In genomic region chr6:27138398-27138797, GRCh38 we compare ENCODE assay signal across 10 cellular contexts.
DNase-seq lines count a peak whose midpoint lies in the region; ATAC-seq and TF ChIP-seq lines count a peak whose summit lies in the region.
"Had no signal": no experiment of that assay in that cellular context is flagged by ENCODE, and none has a peak within 500 bp of the region (broad histone marks: within the 10 kb centered on the region; RNA-seq: fewer than 3 reads in every experiment).

No MANE protein-coding gene starts in this region.

- peak overlapping the region; percentile 99 to 100 (median 99) for H3K27ac Mint-ChIP-seq in H9
- H3K27ac Mint-ChIP-seq in activated CD8-positive, alpha-beta T cell treated with anti-CD3 and anti-CD28 coated beads, Interleukin-2, amount 10 ng/mL, durations not matched to agents 7 days and 5 days = peak overlapping the region; percentile 98

- H3K79me2 ChIP-seq in H9 (ENCODE audit: insufficient read depth, low read length) = no peaks in the 10 kb centered on the region; the same call in 1 of the 2 replicates

- no peak overlapping the region for H4K8ac ChIP-seq in H9 (replicated peaks; ENCODE audit: insufficient read length, low read depth, low read length)

- H3K9ac ChIP-seq in H9 (ENCODE audit: extremely low read depth, insufficient read length, low read length) = peak overlapping the region; percentile 40

- H3K27me3 ChIP-seq in A673 (replicated peaks; ENCODE audit: insufficient read depth, low read depth, low read length, poor library complexity) = no peaks in the 10 kb centered on the region
- no peaks in the 10 kb centered on the region for H3K27me3 ChIP-seq in H9 (ENCODE audit: insufficient read depth, low read length)
- H3K27me3 ChIP-seq in psoas muscle (ENCODE audit: insufficient read depth in 3 of 3, low read length in 2 of 3) = peaks cover 0 to 6% (median 5%) of the 10 kb centered on the region in 3 donors

- H2AFZ ChIP-seq in H9 (ENCODE audit: low read length) = no peak overlapping the region

- H3K4me3 ChIP-seq in A673 (ENCODE audit: low read depth, low read length, poor library complexity, severe bottlenecking) (no peak overlapping the region), mesodermal cell (ENCODE audit: extremely low read depth, insufficient read depth, low read length, poor library complexity, severe bottlenecking) (no peak overlapping the region), psoas muscle (no peak overlapping the region)
- H3K4me3 ChIP-seq: SK-N-MC had no signal

- H3K4me1 Mint-ChIP-seq in H9 = peaks cover 43 to 50% of the 10 kb centered on the region in 2 experiments
- H3K4me1 Mint-ChIP-seq in activated CD8-positive, alpha-beta T cell treated with anti-CD3 and anti-CD28 coated beads, Interleukin-2, amount 10 ng/mL, durations not matched to agents 7 days and 5 days (ENCODE audit: low read depth) = peaks cover 71% of the 10 kb centered on the region

- peak overlapping the region; percentile 86 for H2BK5ac ChIP-seq in H9 (ENCODE audit: insufficient read length, low read length)

- no peak overlapping the region for H4K91ac ChIP-seq in H9 (ENCODE audit: insufficient read length, low read depth, low read length)

- H3K27ac ChIP-seq in A673 (ENCODE audit: low read depth, low read length, poor library complexity, severe bottlenecking) = peak overlapping the region; percentile 75
- peak overlapping the region; percentile 71 for H3K27ac ChIP-seq in H9 (ENCODE audit: insufficient read length, low read depth, low read length)
- H3K27ac ChIP-seq in mesodermal cell (ENCODE audit: low read depth, low read length, severe bottlenecking) = peak overlapping the region; percentile 82
- H3K27ac ChIP-seq in psoas muscle = no peak overlapping the region
- H3K27ac ChIP-seq: SK-N-MC had no signal

- H3K9me3 ChIP-seq in A673 (ENCODE audit: low read depth, low read length, poor library complexity, severe bottlenecking) (no peaks in the 10 kb centered on the region), H9 (ENCODE audit: control insufficient read depth, low read depth, low read length) (no peaks in the 10 kb centered on the region), mesodermal cell (ENCODE audit: control insufficient read depth, low read length) (no peaks in the 10 kb centered on the region), psoas muscle (no peaks in the 10 kb centered on the region)
- H3K9me3 ChIP-seq: prostate gland had no signal

- no peak overlapping the region for H3K4ac ChIP-seq in H9 (ENCODE audit: low read depth, low read length)

- H3T11ph ChIP-seq in H9 (ENCODE audit: low read length) = no peak overlapping the region

- no peak overlapping the region for H3K18ac ChIP-seq in H9 (ENCODE audit: insufficient read length, low read depth, low read length)

- no peaks in the 10 kb centered on the region for H4K20me1 ChIP-seq in H9 (ENCODE audit: control insufficient read depth, insufficient read depth, insufficient read length)

- H3K4me2 ChIP-seq in H9 (ENCODE audit: insufficient read depth, insufficient read length, low read length) = peak overlapping the region; percentile 51

- H3K4me1 ChIP-seq in A673 (ENCODE audit: insufficient read depth, low read length, poor library complexity, severe bottlenecking) = peaks cover 7% of the 10 kb centered on the region
- peaks cover 2% of the 10 kb centered on the region; the same call in 1 of the 2 replicates for H3K4me1 ChIP-seq in H9 (ENCODE audit: insufficient read depth, low read length)
- H3K4me1 ChIP-seq in mesodermal cell (ENCODE audit: control insufficient read depth, insufficient read depth, low read length, poor library complexity, severe bottlenecking) = no peaks in the 10 kb centered on the region
- no peaks in the 10 kb centered on the region for H3K4me1 ChIP-seq in psoas muscle
- H3K4me1 ChIP-seq: prostate gland had no signal

- peak overlapping the region; percentile 96 for H2BK120ac ChIP-seq in H9 (ENCODE audit: low read depth, low read length, poor library complexity, severe bottlenecking)

- H3K36me3 ChIP-seq in A673 (ENCODE audit: insufficient read depth, low read length, poor library complexity, severe bottlenecking) (no peaks in the 10 kb centered on the region), mesodermal cell (ENCODE audit: control insufficient read depth, insufficient read depth, low read length) (peaks cover under 1% of the 10 kb centered on the region), psoas muscle (ENCODE audit: insufficient read depth in 1 of 2, low read depth in 1 of 2) (no peaks in the 10 kb centered on the region)
- H3K36me3 ChIP-seq: prostate gland had no signal

- peaks cover 0 to 6% (median 5%) of the 10 kb centered on the region in 3 experiments; a peak in 5 of 7 replicates for H3K36me3 Mint-ChIP-seq in H9 (ENCODE audit: insufficient read depth in 1 of 3, low read depth in 3 of 3)
- H3K36me3 Mint-ChIP-seq in activated CD8-positive, alpha-beta T cell treated with anti-CD3 and anti-CD28 coated beads, Interleukin-2, amount 10 ng/mL, durations not matched to agents 7 days and 5 days (ENCODE audit: low read depth) = peaks cover 39% of the 10 kb centered on the region

- no peak overlapping the region for H3K23ac ChIP-seq in H9 (ENCODE audit: insufficient read length, low read depth, low read length)

- no peak overlapping the region for H3K56ac ChIP-seq in H9 (ENCODE audit: insufficient read length, low read depth, low read length)

- no peak overlapping the region for H4K5ac ChIP-seq in H9 (ENCODE audit: insufficient read length, low read depth, low read length)

- no peak overlapping the region for H3K14ac ChIP-seq in H9 (ENCODE audit: insufficient read depth, low read length)

- H3K9me3 Mint-ChIP-seq in H9 = no peaks in the 10 kb centered on the region; a peak in 1 of 5 replicates
- no peaks in the 10 kb centered on the region for H3K9me3 Mint-ChIP-seq in activated CD8-positive, alpha-beta T cell treated with anti-CD3 and anti-CD28 coated beads, Interleukin-2, amount 10 ng/mL, durations not matched to agents 7 days and 5 days (ENCODE audit: insufficient read depth)

- H2BK12ac ChIP-seq in H9 (ENCODE audit: insufficient read length, low read depth, low read length) = no peak overlapping the region

- H3K4me3 Mint-ChIP-seq in H9 = peak overlapping the region; percentile 93 to 99
- peak overlapping the region; percentile 95 for H3K4me3 Mint-ChIP-seq in activated CD8-positive, alpha-beta T cell treated with anti-CD3 and anti-CD28 coated beads, Interleukin-2, amount 10 ng/mL, durations not matched to agents 7 days and 5 days

- H2AK5ac ChIP-seq in H9 (ENCODE audit: insufficient read length, low read length) = no peak overlapping the region

- intact Hi-C loops in A673 (cut with micrococcal nuclease; ENCODE audit: unreplicated experiment) (loop anchor here (10.0 kb wide), 1 partner anchor 1114 kb away; a partner anchor contains a TSS), psoas muscle (cut with DNase I) (loop anchor here in 1 of 2 donors (10.0 kb wide), 1 partner anchor 1114 kb away; a partner anchor contains a TSS)

- no peak for ATAC-seq in activated CD8-positive, alpha-beta T cell treated with anti-CD3 and anti-CD28 coated beads, Interleukin-2, amount 10 ng/mL, durations not matched to agents 7 days and 5 days
- ATAC-seq in HG03565 (IDR thresholded peaks at IDR 0.05; ENCODE audit: unreplicated experiment) (no peak), psoas muscle (no peak), GM21367 (IDR thresholded peaks at IDR 0.05; ENCODE audit: unreplicated experiment) (no peak)

- no peaks in the 10 kb centered on the region for H3K23me2 ChIP-seq in H9 (ENCODE audit: insufficient read length, low read depth, low read length, poor library complexity, severe bottlenecking)

- no TSS peak for BruUV-seq in A673 (replicated peaks; lab: Mats Ljungman, UMichigan)

- H2BK20ac ChIP-seq in H9 (ENCODE audit: low read depth, low read length, poor library complexity, severe bottlenecking) = no peak overlapping the region

- H2BK15ac ChIP-seq in H9 (ENCODE audit: low read depth, low read length) = no peak overlapping the region

- POLR2A ChIA-PET in A673 (lab: Charles Lee; ENCODE audit: low non-redundant PET) = no interaction called here
- POLR2A ChIA-PET in activated CD8-positive, alpha-beta T cell treated with anti-CD3 and anti-CD28 coated beads, Interleukin-2, amount 10 ng/mL, durations not matched to agents 7 days and 5 days (lab: Charles Lee) = interaction anchor here (0.5 to 5.0 kb wide), 41 partner anchors 7 to 1118 kb away, joined by 3 to 119 read pairs (median 8); a partner anchor contains a TSS

- H3K27me3 Mint-ChIP-seq in H9 (ENCODE audit: low read depth) = peaks cover 7% of the 10 kb centered on the region
- H3K27me3 Mint-ChIP-seq in activated CD8-positive, alpha-beta T cell treated with anti-CD3 and anti-CD28 coated beads, Interleukin-2, amount 10 ng/mL, durations not matched to agents 7 days and 5 days (ENCODE audit: low read depth) = no peaks in the 10 kb centered on the region

- no CpG with 5 or more reads among the region's 3 CpGs for WGBS in H9 (ENCODE audit: extremely low coverage, insufficient read length, low lambda C conversion rate)
- WGBS in mesodermal cell (ENCODE audit: insufficient coverage in 2 of 2), 2 experiments = 79 to 100% methylated on average over 1 to 2 of the region's 3 CpGs
- WGBS in psoas muscle, 3 donors = 86 to 91% (median 89%) methylated on average over 3 of the region's 3 CpGs

- TF ChIP-seq CTCF in A673 (conservative IDR thresholded peaks at IDR 0.05; ENCODE audit: low read depth, low read length) (no peak), H9 (conservative IDR thresholded peaks at IDR 0.05) (no peak), psoas muscle (IDR thresholded peaks at IDR 0.05) (no peak)

- no peak for DNase-seq in A673 (ENCODE audit: low spot score)
- no peak for DNase-seq in H9
- no peak for DNase-seq in activated CD8-positive, alpha-beta T cell treated with anti-CD3 and anti-CD28 coated beads, Interleukin-2, amount 10 ng/mL, durations not matched to agents 7 days and 5 days
- no peak for DNase-seq in psoas muscle
- no peak for DNase-seq in HT-29 (ENCODE audit: low spot score)

- H3K79me1 ChIP-seq in H9 (ENCODE audit: insufficient read depth, low read depth, low read length, poor library complexity, severe bottlenecking) = no peaks in the 10 kb centered on the region

- CTCF ChIA-PET in A673 (lab: Charles Lee) = no interaction called here
- CTCF ChIA-PET in activated CD8-positive, alpha-beta T cell treated with anti-CD3 and anti-CD28 coated beads, Interleukin-2, amount 10 ng/mL, durations not matched to agents 7 days and 5 days (lab: Charles Lee) = interaction anchor here (2.0 kb wide), 1 partner anchor 11 kb away, joined by 10 read pairs; no protein-coding TSS in a partner anchor
